22 cellular contexts compared by ENCODE assay signal in genomic region chr1:177122461-177122860, GRCh38. TPM values are rescaled to one million over a fixed set of nuclear protein-coding genes. Genes with fewer than 3 reads are reported as not detected.
"Had no signal": no experiment of that assay in that cellular context is flagged by ENCODE, and none has a peak within 500 bp of the region (broad histone marks: within the 10 kb centered on the region; RNA-seq: fewer than 3 reads in every experiment).

No MANE protein-coding gene starts in this region.

- DNase-seq: activated CD4-positive, alpha-beta memory T cell treated with anti-CD3 and anti-CD28 coated beads for 36 hours; activated CD4-positive, alpha-beta T cell treated with anti-CD3 and anti-CD28 coated beads, Interleukin-2, amount 10 ng/mL, durations not matched to agents 7 days and 5 days; activated CD4-positive, CD25-positive, alpha-beta regulatory T cell; activated gamma-delta T cell; activated naive CD4-positive, alpha-beta T cell treated with anti-CD3 and anti-CD28 coated beads for 36 hours; activated T-cell treated with anti-CD3 and anti-CD28 coated beads for 4 hours; activated T-cell treated with anti-CD3 and anti-CD28 coated beads, Interleukin-2, amount 50 U/mL, for 48 hours; amygdala; KG1; NCI-H1092; NCI-H2029 treated with DMSO at 0.1 percent for 48 hours; NCI-H345; SIG-M5; T-helper 2 cell; T1000 had no signal

- H3K36me3 ChIP-seq: cardiac muscle cell had no signal

- H3K4me3 ChIP-seq: cardiac muscle cell had no signal

- ATAC-seq: activated T-helper 17 cell treated with anti-CD3 and anti-CD28 coated beads, Interleukin-2, amount 50 U/mL, for 72 hours had no signal

- H3K27ac ChIP-seq: cardiac muscle cell had no signal

- H3K27me3 ChIP-seq: cardiac muscle cell had no signal

RNA-seq across cellular contexts. Expression of gene ASTN1, which starts 42.1 kb away (rescaled TPM):
- total RNA-seq: activated CD4-positive, alpha-beta memory T cell treated with anti-CD3 and anti-CD28 coated beads for 36 hours; activated CD4-positive, alpha-beta T cell treated with anti-CD3 and anti-CD28 coated beads, Interleukin-2, amount 10 ng/mL, durations not matched to agents 7 days and 5 days; activated CD8-positive, alpha-beta memory T cell treated with anti-CD3 and anti-CD28 coated beads for 36 hours; activated naive CD4-positive, alpha-beta T cell treated with anti-CD3 and anti-CD28 coated beads for 36 hours; activated T-helper 17 cell treated with anti-CD3 and anti-CD28 coated beads, Interleukin-2, amount 50 U/mL, for 72 hours; LHCN-M2; MCF 10A; RPMI7951 had no signal

RNA-seq across cellular contexts. Expression of gene BRINP2, which starts 48.3 kb away (rescaled TPM):
- total RNA-seq: activated CD4-positive, alpha-beta memory T cell treated with anti-CD3 and anti-CD28 coated beads for 36 hours; activated CD4-positive, alpha-beta T cell treated with anti-CD3 and anti-CD28 coated beads, Interleukin-2, amount 10 ng/mL, durations not matched to agents 7 days and 5 days; activated CD8-positive, alpha-beta memory T cell treated with anti-CD3 and anti-CD28 coated beads for 36 hours; activated naive CD4-positive, alpha-beta T cell treated with anti-CD3 and anti-CD28 coated beads for 36 hours; activated T-helper 17 cell treated with anti-CD3 and anti-CD28 coated beads, Interleukin-2, amount 50 U/mL, for 72 hours; astrocyte; MCF 10A; RPMI7951 had no signal
